ENCODE assay signal across 20 cellular contexts in genomic region chr2:232636788-232637420, GRCh38. TPM values are rescaled to one million over a fixed set of nuclear protein-coding genes. Genes with fewer than 3 reads are reported as not detected.
DNase-seq lines count a peak whose midpoint lies in the region; ATAC-seq and TF ChIP-seq lines count a peak whose summit lies in the region.
"Had no signal": no experiment of that assay in that cellular context is flagged by ENCODE, and none has a peak within 500 bp of the region (broad histone marks: within the 10 kb centered on the region; RNA-seq: fewer than 3 reads in every experiment).

No MANE protein-coding gene starts in this region.

- H3F3A ChIP-seq in SK-N-SH (replicated peaks; ENCODE audit: insufficient read depth), result no peaks in the 10 kb centered on the region

- POLR2A ChIA-PET in naive thymus-derived CD8-positive, alpha-beta T cell (lab: Charles Lee), result interaction anchor here (1.1 kb wide), 1 partner anchor 10 kb away, joined by 3 read pairs; no protein-coding TSS in a partner anchor
- POLR2A ChIA-PET in GM10248 (lab: Yijun Ruan, JAX) (no interaction called here), SK-N-SH (lab: Yijun Ruan, JAX) (no interaction called here)

- H3K27ac Mint-ChIP-seq in natural killer cell treated with Interleukin-12 subunit alpha and Interleukin-12 subunit beta and Interleukin-15 and Interleukin-18, amount 100 ng/mL, for 72 hours, result no peak overlapping the region
- no peak overlapping the region for H3K27ac Mint-ChIP-seq in natural killer cell
- peak overlapping the region in 9 of 10 donors; percentile 49 to 90 (median 78) for H3K27ac Mint-ChIP-seq in naive thymus-derived CD8-positive, alpha-beta T cell

- H3K79me2 ChIP-seq in SK-N-SH (ENCODE audit: insufficient read depth), result no peaks in the 10 kb centered on the region

- no peak overlapping the region for H3K9ac ChIP-seq in SK-N-SH

- H3K4me3 ChIP-seq in ascending aorta, result peak overlapping the region; percentile 18 to 35
- H3K4me3 ChIP-seq in SK-N-SH (ENCODE audit: low read depth in 2 of 2, low read length in 1 of 2), result no peak overlapping the region
- H3K4me3 ChIP-seq: adrenal gland, cardiac muscle cell, esophagus muscularis mucosa had no signal

- ATAC-seq in natural killer cell treated with Interleukin-12 subunit alpha and Interleukin-12 subunit beta and Interleukin-15 and Interleukin-18, amount 100 ng/mL, for 72 hours, result no peak
- ATAC-seq in natural killer cell (no peak), GM18909 (IDR thresholded peaks at IDR 0.05; ENCODE audit: poor library complexity, unreplicated experiment) (no peak)
- peak; percentile 35 to 43 for ATAC-seq in naive thymus-derived CD8-positive, alpha-beta T cell
- ATAC-seq: left ventricle myocardium superior had no signal

- no peaks in the 10 kb centered on the region for H3K9me2 ChIP-seq in SK-N-SH

- intact Hi-C loops in natural killer cell (cut with micrococcal nuclease), result no loop called here
- intact Hi-C loops in ascending aorta (cut with DNase I), result loop anchor here (10.0 kb wide), 1 partner anchor 778 kb away; no protein-coding TSS in a partner anchor

- no peaks in the 10 kb centered on the region for H4K20me1 ChIP-seq in SK-N-SH (ENCODE audit: insufficient read depth)

- peaks cover 37 to 52% of the 10 kb centered on the region in 2 donors for H3K27me3 Mint-ChIP-seq in natural killer cell treated with Interleukin-12 subunit alpha and Interleukin-12 subunit beta and Interleukin-15 and Interleukin-18, amount 100 ng/mL, for 72 hours
- H3K27me3 Mint-ChIP-seq in natural killer cell (ENCODE audit: low read depth in 2 of 2), result peaks cover 42 to 51% of the 10 kb centered on the region in 2 donors
- peaks cover 15 to 50% (median 41%) of the 10 kb centered on the region in 5 donors for H3K27me3 Mint-ChIP-seq in naive thymus-derived CD8-positive, alpha-beta T cell

- peak overlapping the region; percentile 6 for H3K4me3 Mint-ChIP-seq in natural killer cell treated with Interleukin-12 subunit alpha and Interleukin-12 subunit beta and Interleukin-15 and Interleukin-18, amount 100 ng/mL, for 72 hours
- H3K4me3 Mint-ChIP-seq in natural killer cell, result no peak overlapping the region
- H3K4me3 Mint-ChIP-seq in naive thymus-derived CD8-positive, alpha-beta T cell, result peak overlapping the region; percentile 19 to 80 (median 44)

- DNase-seq in natural killer cell treated with Interleukin-12 subunit alpha and Interleukin-12 subunit beta and Interleukin-15 and Interleukin-18, amount 100 ng/mL, for 72 hours (ENCODE audit: low spot score), result no peak
- DNase-seq in natural killer cell (no peak), ascending aorta (ENCODE audit: low spot score in 2 of 2) (no peak), NAMALWA (ENCODE audit: low spot score) (no peak), GM10248 (ENCODE audit: extremely low spot score) (no peak), SK-N-SH (no peak)
- DNase-seq in naive thymus-derived CD8-positive, alpha-beta T cell, result peak in 2 of 10 donors; percentile 19 to 25
- DNase-seq: activated CD4-positive, alpha-beta T cell treated with anti-CD3 and anti-CD28 coated beads for 48 hours; activated T-cell treated with anti-CD3 and anti-CD28 coated beads for 4 hours; adrenal gland; DMS153; HCEC 1CT; left ventricle myocardium superior; NCI-H1092 treated with DMSO at 0.1 percent for 48 hours; NCI-H2081; NCI-H510A; stimulated activated CD4-positive, alpha-beta T cell treated with anti-CD3 and anti-CD28 coated beads, Interleukin-2, amount 100 ng/mL, for 24 hours had no signal

- H2AFZ ChIP-seq in SK-N-SH (ENCODE audit: low read depth), result no peak overlapping the region

- H3K27me3 ChIP-seq in ascending aorta (no peaks in the 10 kb centered on the region), SK-N-SH (ENCODE audit: insufficient read depth) (peaks cover 22% of the 10 kb centered on the region)

- TF ChIP-seq RAD21 in SK-N-SH (IDR thresholded peaks at IDR 0.05; ENCODE audit: low read length), result no peak

- H3K27ac ChIP-seq in ascending aorta, result peak overlapping the region; percentile 90 to 99
- no peak overlapping the region for H3K27ac ChIP-seq in SK-N-SH (ENCODE audit: low read depth in 2 of 2, low read length in 1 of 2)
- H3K27ac ChIP-seq: adrenal gland, cardiac muscle cell had no signal

- whole genome bisulfite sequencing in SK-N-SH (ENCODE audit: low lambda C conversion rate), result 84% methylated on average over 14 of the region's 16 CpGs

- no peaks in the 10 kb centered on the region for H3K9me3 ChIP-seq in ascending aorta
- H3K9me3 ChIP-seq in SK-N-SH, result no peaks in the 10 kb centered on the region
- H3K9me3 ChIP-seq: adrenal gland, esophagus muscularis mucosa had no signal

- no peak for TF ChIP-seq EP300 in SK-N-SH (IDR thresholded peaks at IDR 0.05; ENCODE audit: borderline replicate concordance in 1 of 2, low read depth in 1 of 2, low read length in 1 of 2)

- H3K36me3 ChIP-seq in ascending aorta, result peaks cover 0 to 4% of the 10 kb centered on the region in 2 donors
- no peaks in the 10 kb centered on the region for H3K36me3 ChIP-seq in SK-N-SH (replicated peaks in 1 of 2; ENCODE audit: control insufficient read depth in 1 of 2, insufficient read depth in 2 of 2, low read length in 1 of 2)
- H3K36me3 ChIP-seq: adrenal gland, cardiac muscle cell, esophagus muscularis mucosa had no signal

- no peak for TF ChIP-seq CTCF in natural killer cell (IDR thresholded peaks at IDR 0.05)
- TF ChIP-seq CTCF in ascending aorta (IDR thresholded peaks at IDR 0.05), result no peak
- no peak for TF ChIP-seq CTCF in GM10248 (IDR thresholded peaks at IDR 0.05; ENCODE audit: control extremely low read depth, extremely low read depth, low read depth, missing control alignments)
- no peak for TF ChIP-seq CTCF in SK-N-SH (IDR thresholded peaks at IDR 0.05)

- H3K36me3 Mint-ChIP-seq in natural killer cell treated with Interleukin-12 subunit alpha and Interleukin-12 subunit beta and Interleukin-15 and Interleukin-18, amount 100 ng/mL, for 72 hours, result no peaks in the 10 kb centered on the region
- H3K36me3 Mint-ChIP-seq in natural killer cell, result no peaks in the 10 kb centered on the region
- H3K36me3 Mint-ChIP-seq in naive thymus-derived CD8-positive, alpha-beta T cell, result peaks cover 0 to 6% (median 2%) of the 10 kb centered on the region in 3 donors

- H3K4me1 ChIP-seq in ascending aorta, result peaks cover 0 to 32% of the 10 kb centered on the region in 2 donors
- no peaks in the 10 kb centered on the region; a peak in 1 of 4 replicates for H3K4me1 ChIP-seq in SK-N-SH (ENCODE audit: control insufficient read depth in 1 of 2, insufficient read depth in 2 of 2, low read depth in 1 of 2, low read length in 1 of 2)

- peaks cover 5% of the 10 kb centered on the region in 2 donors for H3K4me1 Mint-ChIP-seq in natural killer cell treated with Interleukin-12 subunit alpha and Interleukin-12 subunit beta and Interleukin-15 and Interleukin-18, amount 100 ng/mL, for 72 hours (ENCODE audit: low read depth in 2 of 2)
- peaks cover 0 to 7% of the 10 kb centered on the region in 2 donors for H3K4me1 Mint-ChIP-seq in natural killer cell
- peaks cover 5 to 13% (median 8%) of the 10 kb centered on the region in 4 donors for H3K4me1 Mint-ChIP-seq in naive thymus-derived CD8-positive, alpha-beta T cell

- CTCF ChIA-PET in GM10248 (lab: Yijun Ruan, JAX), result interaction anchor here (1.3 to 1.6 kb wide), 3 partner anchors 10 to 33 kb away, joined by 3 to 4 read pairs (median 4); no protein-coding TSS in a partner anchor
- CTCF ChIA-PET in SK-N-SH (lab: Yijun Ruan, JAX), result interaction anchor here (0.6 kb wide), 1 partner anchor 168 kb away, joined by 3 read pairs; no protein-coding TSS in a partner anchor

- no peaks in the 10 kb centered on the region for H3K9me3 Mint-ChIP-seq in natural killer cell treated with Interleukin-12 subunit alpha and Interleukin-12 subunit beta and Interleukin-15 and Interleukin-18, amount 100 ng/mL, for 72 hours
- no peaks in the 10 kb centered on the region for H3K9me3 Mint-ChIP-seq in natural killer cell
- H3K9me3 Mint-ChIP-seq in naive thymus-derived CD8-positive, alpha-beta T cell, result peaks cover 0 to 2% (median 0%) of the 10 kb centered on the region in 9 donors

- H3K4me2 ChIP-seq in SK-N-SH, result no peak overlapping the region

TF ChIP-seq in SK-N-SH, 30 proteins besides CTCF, POLR2A, EP300 and RAD21 (continues in another document):
- TF ChIP-seq RXRA (IDR thresholded peaks at IDR 0.05; ENCODE audit: borderline replicate concordance, low read depth), result no peak
- no peak for TF ChIP-seq GABPA (IDR thresholded peaks at IDR 0.05; ENCODE audit: low read depth)
- TF ChIP-seq TAF1 (IDR thresholded peaks at IDR 0.05; ENCODE audit: borderline replicate concordance, low read depth, low read length), result no peak
- no peak for TF ChIP-seq GATA2 (CRISPR knock-in tag; IDR thresholded peaks at IDR 0.05)
- no peak for TF ChIP-seq PBX3 (IDR thresholded peaks at IDR 0.05)

RNA-seq across cellular contexts. Expression of gene EFHD1, which starts 3.5 kb away (rescaled TPM):
- under 1 TPM in 1 of 2 donors, not detected in 1; 0.24 TPM for total RNA-seq in natural killer cell treated with Interleukin-12 subunit alpha and Interleukin-12 subunit beta and Interleukin-15 and Interleukin-18, amount 100 ng/mL, for 72 hours
- under 1 TPM in 1 of 3 donors, not detected in 2; 0.58 TPM for total RNA-seq in natural killer cell
- total RNA-seq in ascending aorta, result 142 TPM
- total RNA-seq in naive thymus-derived CD8-positive, alpha-beta T cell, result 1 to 10 TPM; 4.3 to 5.1 TPM
- 1 to 10 TPM; 2.5 to 6.9 (median 2.9) TPM for polyA plus RNA-seq in naive thymus-derived CD8-positive, alpha-beta T cell
- 0.05 TPM in 1 of 2 replicates, not detected in the other for polyA plus RNA-seq in SK-N-SH (2012; rRNA removed)
- 0.08 and 0.13 TPM in 2 replicates for polyA plus RNA-seq in SK-N-SH (2012; cell fraction: cytosol; rRNA removed)
- polyA plus RNA-seq in SK-N-SH (2012; cell fraction: nucleus; rRNA removed), result 0.02 and 0.21 TPM in 2 replicates

Comparison
In these comparisons a context has a peak if more than half of its experiments do, and no peak if none do; other contexts are left out.
1. ATAC-seq: peak in naive thymus-derived CD8-positive, alpha-beta T cell (2 of 2); none in natural killer cell treated with Interleukin-12 subunit alpha and Interleukin-12 subunit beta and Interleukin-15 and Interleukin-18, amount 100 ng/mL, for 72 hours (0 of 2), natural killer cell (0 of 3) and GM18909 (single experiment).
2. H3K27ac Mint-ChIP-seq: peak in naive thymus-derived CD8-positive, alpha-beta T cell (9 of 10); none in natural killer cell treated with Interleukin-12 subunit alpha and Interleukin-12 subunit beta and Interleukin-15 and Interleukin-18, amount 100 ng/mL, for 72 hours (0 of 2) and natural killer cell (0 of 2).
3. H3K27ac ChIP-seq: peak in ascending aorta (2 of 2); none in SK-N-SH (0 of 2).
4. H3K4me3 ChIP-seq: peak in ascending aorta (2 of 2); none in SK-N-SH (0 of 2).
5. RNA of gene EFHD1, which starts 3.5 kb away (total RNA-seq): 142 TPM in ascending aorta (single experiment); 4.3 to 5.1 TPM in naive thymus-derived CD8-positive, alpha-beta T cell, 0.24 TPM in natural killer cell treated with Interleukin-12 subunit alpha and Interleukin-12 subunit beta and Interleukin-15 and Interleukin-18, amount 100 ng/mL, for 72 hours and 0.58 TPM in natural killer cell; every median in the first group is over 10 times any median in the second.